Comparison of ENCODE assay signal across 7 cellular contexts in genomic region chr13:79194272-79194671, GRCh38.
DNase-seq lines count a peak whose midpoint lies in the region; ATAC-seq and TF ChIP-seq lines count a peak whose summit lies in the region.

No MANE protein-coding gene starts in this region.

- TF ChIP-seq POLR2A in ovary (IDR thresholded peaks at IDR 0.05) = no peak

- H3K27ac ChIP-seq in colonic mucosa (no peak overlapping the region), left ventricle myocardium inferior (replicated peaks) (no peak overlapping the region), ovary (no peak overlapping the region)

- H3K4me3 ChIP-seq in colonic mucosa = no peak overlapping the region
- H3K4me3 ChIP-seq in left ventricle myocardium inferior = no peak overlapping the region
- H3K4me3 ChIP-seq in ovary = no peak overlapping the region

- no peaks in the 10 kb centered on the region for H3K27me3 ChIP-seq in colonic mucosa
- no peaks in the 10 kb centered on the region for H3K27me3 ChIP-seq in left ventricle myocardium inferior (ENCODE audit: low read depth)
- H3K27me3 ChIP-seq in ovary = no peaks in the 10 kb centered on the region

- TF ChIP-seq EP300 in ovary (IDR thresholded peaks at IDR 0.05) = no peak

- H3K4me1 ChIP-seq in colonic mucosa (no peaks in the 10 kb centered on the region), left ventricle myocardium inferior (no peaks in the 10 kb centered on the region), ovary (ENCODE audit: insufficient read depth) (no peaks in the 10 kb centered on the region)

- peak; percentile 92 for ATAC-seq in GM19035 (IDR thresholded peaks at IDR 0.05; ENCODE audit: unreplicated experiment)
- peak; percentile 95 for ATAC-seq in HG02870 (IDR thresholded peaks at IDR 0.05; ENCODE audit: unreplicated experiment)

- no peak overlapping the region for H3K9ac ChIP-seq in colonic mucosa (ENCODE audit: low read depth in 2 of 2, low read length in 2 of 2)

- H3K9me3 ChIP-seq in colonic mucosa (no peaks in the 10 kb centered on the region), left ventricle myocardium inferior (replicated peaks) (no peaks in the 10 kb centered on the region), ovary (no peaks in the 10 kb centered on the region)

- H3K36me3 ChIP-seq in colonic mucosa = no peaks in the 10 kb centered on the region
- no peaks in the 10 kb centered on the region for H3K36me3 ChIP-seq in left ventricle myocardium inferior
- no peaks in the 10 kb centered on the region for H3K36me3 ChIP-seq in ovary

- intact Hi-C loops in colonic mucosa (cut with DNase I) (no loop called here), left ventricle myocardium inferior (cut with micrococcal nuclease) (no loop called here), ovary (cut with DNase I) (no loop called here)

- TF ChIP-seq CTCF in colonic mucosa (IDR thresholded peaks at IDR 0.05) (no peak), left ventricle myocardium inferior (IDR thresholded peaks at IDR 0.05; ENCODE audit: borderline replicate concordance) (no peak), ovary (IDR thresholded peaks at IDR 0.05) (no peak)

- DNase-seq in OCI-M1 (lab: John Stamatoyannopoulos, UW) (peak; percentile 47), colonic mucosa (no peak), left ventricle myocardium inferior (no peak), ovary (no peak)
- DNase-seq in stimulated activated CD4-positive, alpha-beta T cell treated with anti-CD3 and anti-CD28 coated beads, Interleukin-4, amount 100 ng/mL, for 24 hours = peak; percentile 50

- WGBS in ovary, 3 donors = 83 to 86% (median 85%) methylated on average over 3 of the region's 3 CpGs

Comparison
In these comparisons a context has a peak if more than half of its experiments do, and no peak if none do; other contexts are left out.
1. DNase-seq: peak in OCI-M1 (single experiment) and stimulated activated CD4-positive, alpha-beta T cell treated with anti-CD3 and anti-CD28 coated beads, Interleukin-4, amount 100 ng/mL, for 24 hours (single experiment); none in colonic mucosa (single experiment), left ventricle myocardium inferior (single experiment) and ovary (0 of 5).